ENCODE assay signal across 12 cellular contexts in the genomic region with DNA sequence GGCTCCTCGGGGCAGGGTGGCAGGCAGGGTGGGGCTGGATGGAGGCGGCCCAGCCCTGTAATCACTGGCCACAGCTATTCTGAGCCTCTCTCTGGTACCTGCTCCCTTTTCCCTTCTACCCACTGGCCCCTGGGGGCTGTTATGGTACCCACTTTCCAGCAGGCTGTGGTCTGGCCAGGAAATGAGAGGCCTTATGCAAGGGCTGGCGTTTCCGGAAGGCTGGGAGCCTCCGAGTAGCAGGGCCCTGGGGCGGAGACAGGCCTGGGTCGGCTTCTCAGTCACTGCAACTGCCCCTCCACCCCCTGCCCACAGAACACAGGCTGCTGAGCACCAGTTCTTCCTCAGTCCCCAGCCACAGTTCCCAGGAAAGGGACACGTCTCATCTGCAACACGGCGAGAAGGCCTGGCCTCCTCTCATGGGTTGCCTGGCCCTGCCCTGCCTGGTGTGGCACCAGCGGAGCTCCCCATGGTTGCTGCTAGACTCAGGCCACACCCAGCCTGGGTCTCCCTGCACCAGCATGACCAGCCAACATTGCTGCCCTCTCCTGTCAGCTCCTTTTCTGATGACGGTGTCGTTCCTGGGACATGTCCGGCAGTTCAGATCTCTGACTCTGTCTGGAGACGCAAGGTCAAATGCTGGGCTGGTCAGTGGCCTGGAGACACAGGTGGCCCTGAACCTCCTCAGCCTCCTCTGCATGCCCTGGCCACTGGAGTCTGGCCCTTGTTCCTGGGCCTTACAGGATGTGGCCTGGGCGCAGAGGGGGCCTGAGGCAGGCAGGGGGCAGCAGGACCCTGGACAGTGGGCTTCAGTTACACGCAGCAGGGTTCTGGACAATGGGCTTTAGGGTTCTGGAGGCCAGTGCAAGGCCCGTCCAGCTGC. TPM values are rescaled to one million over a fixed set of nuclear protein-coding genes. Genes with fewer than 3 reads are reported as not detected.
DNase-seq lines count a peak whose midpoint lies in the region; ATAC-seq lines count a peak whose summit lies in the region.
"Had no signal": no experiment of that assay in that cellular context is flagged by ENCODE, and none has a peak within 500 bp of the region (broad histone marks: within the 10 kb centered on the region; RNA-seq: fewer than 3 reads in every experiment).

No MANE protein-coding gene starts in this region.

- H3K9ac ChIP-seq in mucosa of rectum (ENCODE audit: low read depth in 1 of 2, low read length in 2 of 2): no peak overlapping the region

- no peaks in the 10 kb centered on the region for H3K36me3 ChIP-seq in mucosa of rectum (ENCODE audit: control insufficient read depth in 2 of 2, insufficient read depth in 2 of 2, low read length in 2 of 2)
- H3K36me3 ChIP-seq: MG63 had no signal

- ATAC-seq in HG03095 (IDR thresholded peaks at IDR 0.05; ENCODE audit: unreplicated experiment): no peak
- no peak for ATAC-seq in GM19324 (IDR thresholded peaks at IDR 0.05; ENCODE audit: low FRiP score, unreplicated experiment)
- ATAC-seq in GM21737 (IDR thresholded peaks at IDR 0.05; ENCODE audit: unreplicated experiment): no peak
- ATAC-seq: Panc1 had no signal

- peak; percentile 77 for DNase-seq in CD1c-positive myeloid dendritic cell (ENCODE audit: extremely low spot score)
- peak; percentile 40 for DNase-seq in HT1080 (ENCODE audit: low read depth)
- peak in 2 of 61 donors; percentile 14 for DNase-seq in caudate nucleus (lab: John Stamatoyannopoulos, UW)
- DNase-seq in GM03348 (ENCODE audit: low spot score): no peak
- DNase-seq: activated CD4-positive, alpha-beta T cell treated with anti-CD3 and anti-CD28 coated beads, Interleukin-2, amount 10 ng/mL, durations not matched to agents 24 days and 14 days; MG63 had no signal

- H3K4me3 ChIP-seq in mucosa of rectum (ENCODE audit: low read length in 2 of 2): no peak overlapping the region
- H3K4me3 ChIP-seq: MG63 had no signal

- no peaks in the 10 kb centered on the region for H3K27me3 ChIP-seq in mucosa of rectum (ENCODE audit: control insufficient read depth in 2 of 2, insufficient read depth in 2 of 2, low read length in 2 of 2)

- peaks cover 0 to 2% of the 10 kb centered on the region in 2 donors for H3K4me1 ChIP-seq in mucosa of rectum (ENCODE audit: control insufficient read depth in 2 of 2, insufficient read depth in 2 of 2, low read length in 2 of 2)

- no peaks in the 10 kb centered on the region for H3K9me3 ChIP-seq in mucosa of rectum (ENCODE audit: control insufficient read depth in 2 of 2, low read length in 2 of 2)
- H3K9me3 ChIP-seq: MG63 had no signal

- H3K27ac ChIP-seq in caudate nucleus (ENCODE audit: low read depth, low read length) (peak overlapping the region; percentile 36), mucosa of rectum (ENCODE audit: low read depth in 2 of 2, low read length in 2 of 2) (peak overlapping the region; percentile 29 to 56)

RNA-seq across cellular contexts. Expression of a gene that starts 6.5 kb away (rescaled TPM):
- not detected in 2 replicates for total RNA-seq in HT1080 (2014; rRNA removed; shearing (Covaris generic))
- 0.06 TPM in 1 of 2 replicates, not detected in the other for polyA plus RNA-seq in HT1080 (2015; cell fraction: cytosol; rRNA removed)
- not detected in 2 replicates for polyA plus RNA-seq in HT1080 (2015; cell fraction: nucleus; rRNA removed)
- total RNA-seq: activated CD4-positive, alpha-beta T cell treated with anti-CD3 and anti-CD28 coated beads, Interleukin-2, amount 10 ng/mL, durations not matched to agents 24 days and 14 days; endothelial cell of umbilical vein had no signal

RNA-seq across cellular contexts. Expression of a gene that starts 12.8 kb away (rescaled TPM):
- 0.03 TPM in 1 of 2 replicates, not detected in the other for total RNA-seq in HT1080 (2014; rRNA removed; shearing (Covaris generic))
- 0.02 TPM in 1 of 2 replicates, not detected in the other for polyA plus RNA-seq in HT1080 (2015; cell fraction: cytosol; rRNA removed)
- not detected in 2 replicates for polyA plus RNA-seq in HT1080 (2015; cell fraction: nucleus; rRNA removed)
- total RNA-seq: activated CD4-positive, alpha-beta T cell treated with anti-CD3 and anti-CD28 coated beads, Interleukin-2, amount 10 ng/mL, durations not matched to agents 24 days and 14 days; endothelial cell of umbilical vein had no signal
- polyA plus RNA-seq: endothelial cell of umbilical vein had no signal

RNA-seq across cellular contexts. Expression of a gene that starts 28.3 kb away (rescaled TPM):
- not detected in 2 replicates for total RNA-seq in HT1080 (2014; rRNA removed; shearing (Covaris generic))
- not detected in 2 replicates for polyA plus RNA-seq in HT1080 (2015; cell fraction: cytosol; rRNA removed)
- not detected in 2 replicates for polyA plus RNA-seq in HT1080 (2015; cell fraction: nucleus; rRNA removed)
- total RNA-seq: activated CD4-positive, alpha-beta T cell treated with anti-CD3 and anti-CD28 coated beads, Interleukin-2, amount 10 ng/mL, durations not matched to agents 24 days and 14 days; endothelial cell of umbilical vein had no signal
- polyA plus RNA-seq: endothelial cell of umbilical vein had no signal

RNA-seq across cellular contexts. Expression of a gene that starts 54.7 kb away (rescaled TPM):
- 25.5 and 31.7 TPM in 2 replicates for total RNA-seq in HT1080 (2014; rRNA removed; shearing (Covaris generic))
- polyA plus RNA-seq in HT1080 (2015; cell fraction: cytosol; rRNA removed): 19.2 and 22.4 TPM in 2 replicates
- 59.1 and 62.0 TPM in 2 replicates for polyA plus RNA-seq in HT1080 (2015; cell fraction: nucleus; rRNA removed)
